19 cellular contexts compared by ENCODE assay signal in the genomic region with DNA sequence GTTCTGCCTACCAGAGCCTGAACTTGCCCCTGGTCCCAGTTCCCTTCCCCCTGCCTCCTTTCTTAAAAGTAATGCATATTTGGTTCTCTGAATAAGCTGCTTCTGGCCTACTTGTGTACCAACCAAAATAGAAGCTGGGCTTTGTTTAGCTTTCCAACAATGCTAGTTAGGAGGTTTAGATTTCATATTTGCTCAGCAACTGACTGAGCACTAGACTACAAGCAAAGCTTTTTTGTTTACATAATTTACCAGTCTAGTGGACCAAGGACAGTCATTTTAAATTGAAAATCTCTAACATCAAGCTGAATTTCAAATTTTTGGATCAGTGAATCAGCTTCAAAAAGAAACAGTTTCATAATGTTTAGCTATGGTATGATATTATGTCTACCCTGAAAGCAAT.
"Had no signal": no experiment of that assay in that cellular context is flagged by ENCODE, and none has a peak within 500 bp of the region (broad histone marks: within the 10 kb centered on the region; RNA-seq: fewer than 3 reads in every experiment).

No MANE protein-coding gene starts in this region.

- H3K9me3 ChIP-seq: body of pancreas, gastrocnemius medialis, prostate gland, right atrium auricular region, tibial artery had no signal

- H3K27ac ChIP-seq: body of pancreas, gastrocnemius medialis, prostate gland, right atrium auricular region, skin epidermis, tibial artery had no signal

- H3K27me3 ChIP-seq: body of pancreas, dorsolateral prefrontal cortex, gastrocnemius medialis, right atrium auricular region, tibial artery had no signal

- H3K4me3 ChIP-seq: body of pancreas, dorsolateral prefrontal cortex, gastrocnemius medialis, prostate gland, right atrium auricular region, skin epidermis, tibial artery had no signal

- H3K4me1 ChIP-seq: prostate gland, right atrium auricular region, tibial artery had no signal

- ATAC-seq: activated CD8-positive, alpha-beta memory T cell treated with anti-CD3 and anti-CD28 coated beads, Interleukin-2, amount 10 ng/mL, durations not matched to agents 7 days and 5 days; body of pancreas; gastrocnemius medialis; left ventricle myocardium superior; stimulated activated naive CD8-positive, alpha-beta T cell treated with anti-CD3 and anti-CD28 coated beads, Interleukin-15, Interleukin-2, amounts not matched to agents 100 U/mL and 50 U/mL, for 24 hours had no signal

- H3K36me3 ChIP-seq: gastrocnemius medialis, prostate gland, right atrium auricular region, tibial artery had no signal

- DNase-seq: activated CD4-positive, alpha-beta memory T cell treated with anti-CD3 and anti-CD28 coated beads, Interleukin-2, amount 10 ng/mL, durations not matched to agents 7 days and 5 days; activated CD4-positive, alpha-beta T cell treated with anti-CD3 and anti-CD28 coated beads for 48 hours; activated CD4-positive, CD25-positive, alpha-beta regulatory T cell; activated CD8-positive, alpha-beta memory T cell treated with anti-CD3 and anti-CD28 coated beads, Interleukin-2, amount 10 ng/mL, durations not matched to agents 7 days and 5 days; activated naive CD4-positive, alpha-beta T cell; activated naive CD8-positive, alpha-beta T cell treated with anti-CD3 and anti-CD28 coated beads for 36 hours; body of pancreas; caudate nucleus; dorsolateral prefrontal cortex; gastrocnemius medialis; head of caudate nucleus; left ventricle myocardium superior; naive B cell; stimulated activated naive CD8-positive, alpha-beta T cell treated with anti-CD3 and anti-CD28 coated beads, Interleukin-15, Interleukin-2, amounts not matched to agents 100 U/mL and 50 U/mL, for 24 hours; substantia nigra; tibial artery had no signal
